ENCODE assay signal across 8 cellular contexts in genomic region chr2:39435974-39436591, GRCh38. TPM values are rescaled to one million over a fixed set of nuclear protein-coding genes. Genes with fewer than 3 reads are reported as not detected.
DNase-seq lines count a peak whose midpoint lies in the region; ATAC-seq and TF ChIP-seq lines count a peak whose summit lies in the region.

No MANE protein-coding gene starts in this region.

- peak overlapping the region; percentile 94 for H4K91ac ChIP-seq in IMR-90 (ENCODE audit: insufficient read depth, low read depth, low read length)

- peaks cover 46% of the 10 kb centered on the region for H4K20me1 ChIP-seq in IMR-90 (ENCODE audit: insufficient read depth, low read length)
- H4K20me1 ChIP-seq in hepatocyte (ENCODE audit: insufficient read depth, poor library complexity, severe bottlenecking), result peaks cover 45% of the 10 kb centered on the region

- DNase-seq in DMS79 treated with DMSO at 0.1 percent for 48 hours (lab: John Stamatoyannopoulos, UW) (peak; percentile 39), DMS79 (lab: John Stamatoyannopoulos, UW) (no peak), IMR-90 (peak; percentile 58), hepatocyte (ENCODE audit: low spot score) (peak; percentile 34), sigmoid colon (no peak), DMS153 treated with DMSO at 0.1 percent for 48 hours (lab: John Stamatoyannopoulos, UW; ENCODE audit: unreplicated experiment) (no peak)

- H2AFZ ChIP-seq in IMR-90 (replicated peaks; ENCODE audit: low read length, poor library complexity) (peak overlapping the region; percentile 92), hepatocyte (peak overlapping the region; percentile 68)

- peaks cover 15% of the 10 kb centered on the region for H3K9me1 ChIP-seq in IMR-90 (ENCODE audit: insufficient read depth, low read length)

- H3K56ac ChIP-seq in IMR-90 (ENCODE audit: extremely low read depth, insufficient read depth, low read length), result peak overlapping the region; percentile 76

- no TSS peak for BruUV-seq in IMR-90 (replicated peaks; lab: Mats Ljungman, UMichigan)

- H3K27me3 ChIP-seq in IMR-90 (ENCODE audit: control insufficient read depth, insufficient read depth, low read length) (no peaks in the 10 kb centered on the region), hepatocyte (no peaks in the 10 kb centered on the region), sigmoid colon (no peaks in the 10 kb centered on the region)

- in situ Hi-C loops in IMR-90 (cut with MboI; ENCODE audit: low sequenced_read_pairs), result loop anchor here (5.0 kb wide), 1 partner anchor 71 kb away; no protein-coding TSS in a partner anchor

- peak overlapping the region; percentile 86 for H3K14ac ChIP-seq in IMR-90 (replicated peaks; ENCODE audit: low read depth, low read length)

- dilution Hi-C loops in IMR-90 (cut with HindIII; ENCODE audit: low sequenced_read_pairs, unreplicated experiment), result no loop called here

- peak overlapping the region; percentile 97 for H3K4me3 ChIP-seq in IMR-90 (ENCODE audit: insufficient read depth, low read depth, low read length)
- H3K4me3 ChIP-seq in hepatocyte, result peak overlapping the region; percentile 79
- H3K4me3 ChIP-seq in sigmoid colon, result peak overlapping the region; percentile 90 to 97 (median 93)

- H3K23ac ChIP-seq in IMR-90 (ENCODE audit: low read depth, low read length), result peak overlapping the region; percentile 96

- peak overlapping the region; percentile 93 for H3K4ac ChIP-seq in IMR-90 (ENCODE audit: low read depth, low read length)

- H2BK20ac ChIP-seq in IMR-90 (ENCODE audit: low read depth, low read length), result peak overlapping the region; percentile 43; the same call in 1 of the 2 replicates

- CTCF ChIA-PET in IMR-90 (lab: Yijun Ruan, JAX), result interaction anchor here (0.6 kb wide), 1 partner anchor 19 kb away, joined by 3 read pairs; no protein-coding TSS in a partner anchor

- intact Hi-C loops in IMR-90 (cut with micrococcal nuclease), result loop anchor here (2.0 to 10.0 kb wide), 6 partner anchors 57 to 261 kb away; no protein-coding TSS in a partner anchor
- intact Hi-C loops in sigmoid colon (cut with DNase I), result loop anchor here (2.0 to 10.0 kb wide), 3 partner anchors 57 to 339 kb away; partner anchors contain the start of gene THUMPD2

- H2AK5ac ChIP-seq in IMR-90 (ENCODE audit: low read depth, low read length), result peak overlapping the region; percentile 88

- H4K5ac ChIP-seq in IMR-90 (ENCODE audit: low read depth, low read length), result peak overlapping the region; percentile 69

- H3K36me3 ChIP-seq in IMR-90 (ENCODE audit: control insufficient read depth, insufficient read depth, low read length), result no peaks in the 10 kb centered on the region
- no peaks in the 10 kb centered on the region for H3K36me3 ChIP-seq in hepatocyte (replicated peaks; ENCODE audit: insufficient read depth, low read depth)
- no peaks in the 10 kb centered on the region for H3K36me3 ChIP-seq in sigmoid colon

- TF ChIP-seq POLR2A in IMR-90 (IDR thresholded peaks at IDR 0.05; ENCODE audit: low read depth, low read length), result no peak
- no peak for TF ChIP-seq POLR2A in sigmoid colon (IDR thresholded peaks at IDR 0.05)

- no peak for TF ChIP-seq RAD21 in IMR-90 (IDR thresholded peaks at IDR 0.05; ENCODE audit: low read length)

- TF ChIP-seq EP300 in sigmoid colon (IDR thresholded peaks at IDR 0.05), result no peak

- H2AK9ac ChIP-seq in IMR-90 (replicated peaks; ENCODE audit: low read depth, low read length, poor library complexity), result peak overlapping the region; percentile 91

- peaks cover 13 to 63% of the 10 kb centered on the region in 2 experiments for H3K79me1 ChIP-seq in IMR-90 (ENCODE audit: low read depth in 1 of 2, low read length in 2 of 2)

- H3K18ac ChIP-seq in IMR-90 (ENCODE audit: low read depth, low read length), result peak overlapping the region; percentile 96

- 0% methylated on average over 7 of the region's 16 CpGs; no CpG with 5 or more reads in 1 of the 2 experiments for WGBS in IMR-90 (ENCODE audit: extremely low coverage in 2 of 2, insufficient read length in 1 of 2), 2 experiments
- WGBS in hepatocyte (ENCODE audit: low lambda C conversion rate, missing lambda C conversion rate), result under 1% methylated on average over 16 of the region's 16 CpGs
- WGBS in sigmoid colon, 2 donors, result 5 to 7% methylated on average over 16 of the region's 16 CpGs

- H3K27ac ChIP-seq in IMR-90 (ENCODE audit: insufficient read depth, low read length) (peak overlapping the region; percentile 83), angular gyrus (ENCODE audit: low read depth, low read length) (peak overlapping the region; percentile 75), hepatocyte (peak overlapping the region; percentile 98), sigmoid colon (peak overlapping the region; percentile 96 to 99 (median 98))

- H3K79me2 ChIP-seq in hepatocyte, result peaks cover 60% of the 10 kb centered on the region

- peak overlapping the region; percentile 38 to 42 for H4K8ac ChIP-seq in IMR-90 (ENCODE audit: low read depth in 2 of 2, low read length in 2 of 2)

- H3K9me3 ChIP-seq in IMR-90 (ENCODE audit: control insufficient read depth, insufficient read depth, low read length), result no peaks in the 10 kb centered on the region
- no peaks in the 10 kb centered on the region for H3K9me3 ChIP-seq in hepatocyte (ENCODE audit: low read depth)
- H3K9me3 ChIP-seq in sigmoid colon, result no peaks in the 10 kb centered on the region

- peak overlapping the region; percentile 94 for H2BK5ac ChIP-seq in IMR-90 (ENCODE audit: low read depth, low read length, poor library complexity, severe bottlenecking)

- H3K4me1 ChIP-seq in IMR-90 (ENCODE audit: control insufficient read depth, insufficient read depth, low read length) (peaks cover 22% of the 10 kb centered on the region), hepatocyte (ENCODE audit: insufficient read depth) (peaks cover 42% of the 10 kb centered on the region), sigmoid colon (peaks cover 0 to 65% (median 62%) of the 10 kb centered on the region in 4 donors)

- TF ChIP-seq CTCF in IMR-90 (conservative IDR thresholded peaks at IDR 0.05; ENCODE audit: low read depth, low read length), result no peak
- TF ChIP-seq CTCF in hepatocyte (IDR thresholded peaks at IDR 0.05; ENCODE audit: poor library complexity), result no peak
- no peak for TF ChIP-seq CTCF in sigmoid colon (IDR thresholded peaks at IDR 0.05)

- H3K9me2 ChIP-seq in hepatocyte (replicated peaks; ENCODE audit: insufficient read depth), result no peaks in the 10 kb centered on the region

- POLR2A ChIA-PET in IMR-90 (lab: Charles Lee; ENCODE audit: unreplicated experiment), result no interaction called here

- ATAC-seq in IMR-90 (ENCODE audit: low read depth) (peak; percentile 0; the same call in 1 of the 2 replicates), HG02938 (IDR thresholded peaks at IDR 0.05; ENCODE audit: unreplicated experiment) (no peak)

- H2BK15ac ChIP-seq in IMR-90 (ENCODE audit: low read depth, low read length), result peak overlapping the region; percentile 8; the same call in 1 of the 3 replicates

- H3K9ac ChIP-seq in IMR-90 (ENCODE audit: low read depth, low read length), result peak overlapping the region; percentile 77

- H3K4me2 ChIP-seq in IMR-90 (ENCODE audit: low read depth, low read length), result peak overlapping the region; percentile 95
- peak overlapping the region; percentile 82 for H3K4me2 ChIP-seq in hepatocyte

- H2BK120ac ChIP-seq in IMR-90 (ENCODE audit: low read depth, low read length), result peak overlapping the region; percentile 73

TF ChIP-seq in IMR-90, 13 proteins besides CTCF, POLR2A, EP300 and RAD21:
- no peak for TF ChIP-seq BHLHE40 (IDR thresholded peaks at IDR 0.05; ENCODE audit: low read depth, low read length)
TF ChIP-seq in IMR-90: peak in this region for 0.

RNA-seq across cellular contexts. Expression of gene MAP4K3, which starts 1.0 kb away (rescaled TPM):
- 32.6 and 48.3 TPM in 2 replicates for total RNA-seq in IMR-90 (2012; rRNA removed)
- polyA plus RNA-seq in IMR-90 (2012; rRNA removed), result 12.2 and 13.2 TPM in 2 replicates
- polyA plus RNA-seq in IMR-90 (2012; cell fraction: cytosol; rRNA removed), result 2.0 and 2.7 TPM in 2 replicates
- polyA plus RNA-seq in IMR-90 (2012; cell fraction: nucleus; rRNA removed; ENCODE audit: low replicate concordance), result 5.4 and 33.0 TPM in 2 replicates
- 65.1 and 72.1 TPM in 2 replicates for total RNA-seq in hepatocyte
- polyA plus RNA-seq in hepatocyte, result 24.5 and 27.2 TPM in 2 replicates
- 10 to 100 TPM; 72.1 to 96.8 (median 77.4) TPM for total RNA-seq in sigmoid colon
- 10 to 100 TPM in 2 of 3 donors, 1 to 10 TPM in 1; 8.0 to 12.6 (median 12.3) TPM for polyA plus RNA-seq in sigmoid colon

Comparison
In these comparisons a context has a peak if more than half of its experiments do, and no peak if none do; other contexts are left out.
1. DNase-seq: peak in DMS79 treated with DMSO at 0.1 percent for 48 hours (single experiment), IMR-90 (single experiment) and hepatocyte (single experiment); none in DMS79 (single experiment), sigmoid colon (single experiment) and DMS153 treated with DMSO at 0.1 percent for 48 hours (single experiment).
2. Peak in every context shown above with its lines, with median percentiles within 50 percentile points of each other: H3K27ac ChIP-seq and H3K4me3 ChIP-seq.